1 cellular context compared by ENCODE assay signal in the genomic region with DNA sequence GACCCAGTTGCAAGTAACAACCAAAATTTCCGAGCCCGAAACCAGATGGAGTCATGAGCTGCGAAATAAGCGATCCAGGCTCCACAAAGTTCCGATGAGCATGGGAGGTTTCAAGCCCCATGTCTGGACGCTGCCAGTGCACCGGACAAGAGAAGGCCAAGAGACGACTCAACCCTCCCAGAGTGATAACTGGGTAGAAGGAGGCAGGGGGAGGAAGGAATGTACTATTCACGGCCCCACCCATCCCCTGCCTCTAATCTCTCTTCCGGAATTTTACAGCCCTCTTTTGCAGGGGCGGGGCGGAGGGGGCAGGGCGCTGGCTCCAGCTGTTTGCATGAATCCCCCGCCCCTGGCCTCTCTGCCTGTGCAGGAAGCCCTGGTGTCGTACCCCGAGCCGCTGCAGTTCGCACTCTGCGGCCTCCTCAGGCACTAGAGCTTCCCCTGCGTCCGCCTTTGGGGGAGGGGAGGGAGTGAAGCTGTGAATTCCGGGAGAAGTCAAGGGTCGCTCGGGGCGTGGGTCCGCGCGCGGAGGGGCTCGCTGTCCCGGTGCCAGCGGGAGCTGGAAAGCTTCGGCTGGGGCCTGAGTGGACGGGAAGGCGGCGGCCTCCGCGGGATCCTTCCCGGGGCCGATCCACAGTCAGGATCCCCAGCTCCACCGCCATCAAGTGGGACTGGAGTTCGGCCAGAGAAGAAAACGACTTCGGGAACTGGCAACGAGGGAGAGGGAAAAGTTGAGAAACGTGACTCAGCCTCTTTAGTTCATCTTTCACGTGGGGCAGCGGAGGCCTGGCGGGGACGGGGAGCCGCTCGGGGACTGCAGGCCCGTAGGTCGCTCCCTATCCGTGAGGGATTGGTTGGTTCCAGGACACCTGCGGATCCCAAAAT.
A peak's percentile ranks its signal among the peaks of the same experiment; 100 is the strongest.
TF ChIP-seq lines count a peak whose summit lies in the region.

No MANE protein-coding gene starts in this region.

TF ChIP-seq in GM12878, 131 proteins besides CTCF, POLR2A, EP300 and RAD21 (continued from another document and continues in another):
- TF ChIP-seq SP1 (IDR thresholded peaks at IDR 0.05; ENCODE audit: low read depth, low read length) = peak; percentile 78
- TF ChIP-seq FOXM1 (IDR thresholded peaks at IDR 0.05; ENCODE audit: low read depth, low read length) = no peak
- TF ChIP-seq ASH2L (IDR thresholded peaks at IDR 0.05; ENCODE audit: borderline replicate concordance, low read depth) = no peak
- TF ChIP-seq, protein P1, sequence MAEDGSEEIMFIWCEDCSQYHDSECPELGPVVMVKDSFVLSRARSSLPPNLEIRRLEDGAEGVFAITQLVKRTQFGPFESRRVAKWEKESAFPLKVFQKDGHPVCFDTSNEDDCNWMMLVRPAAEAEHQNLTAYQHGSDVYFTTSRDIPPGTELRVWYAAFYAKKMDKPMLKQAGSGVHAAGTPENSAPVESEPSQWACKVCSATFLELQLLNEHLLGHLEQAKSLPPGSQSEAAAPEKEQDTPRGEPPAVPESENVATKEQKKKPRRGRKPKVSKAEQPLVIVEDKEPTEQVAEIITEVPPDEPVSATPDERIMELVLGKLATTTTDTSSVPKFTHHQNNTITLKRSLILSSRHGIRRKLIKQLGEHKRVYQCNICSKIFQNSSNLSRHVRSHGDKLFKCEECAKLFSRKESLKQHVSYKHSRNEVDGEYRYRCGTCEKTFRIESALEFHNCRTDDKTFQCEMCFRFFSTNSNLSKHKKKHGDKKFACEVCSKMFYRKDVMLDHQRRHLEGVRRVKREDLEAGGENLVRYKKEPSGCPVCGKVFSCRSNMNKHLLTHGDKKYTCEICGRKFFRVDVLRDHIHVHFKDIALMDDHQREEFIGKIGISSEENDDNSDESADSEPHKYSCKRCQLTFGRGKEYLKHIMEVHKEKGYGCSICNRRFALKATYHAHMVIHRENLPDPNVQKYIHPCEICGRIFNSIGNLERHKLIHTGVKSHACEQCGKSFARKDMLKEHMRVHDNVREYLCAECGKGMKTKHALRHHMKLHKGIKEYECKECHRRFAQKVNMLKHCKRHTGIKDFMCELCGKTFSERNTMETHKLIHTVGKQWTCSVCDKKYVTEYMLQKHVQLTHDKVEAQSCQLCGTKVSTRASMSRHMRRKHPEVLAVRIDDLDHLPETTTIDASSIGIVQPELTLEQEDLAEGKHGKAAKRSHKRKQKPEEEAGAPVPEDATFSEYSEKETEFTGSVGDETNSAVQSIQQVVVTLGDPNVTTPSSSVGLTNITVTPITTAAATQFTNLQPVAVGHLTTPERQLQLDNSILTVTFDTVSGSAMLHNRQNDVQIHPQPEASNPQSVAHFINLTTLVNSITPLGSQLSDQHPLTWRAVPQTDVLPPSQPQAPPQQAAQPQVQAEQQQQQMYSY (CRISPR knock-in tag; IDR thresholded peaks at IDR 0.05) = no peak
- no peak for TF ChIP-seq STAT3 (IDR thresholded peaks at IDR 0.05; ENCODE audit: low read depth, low read length)
- TF ChIP-seq, protein P2, sequence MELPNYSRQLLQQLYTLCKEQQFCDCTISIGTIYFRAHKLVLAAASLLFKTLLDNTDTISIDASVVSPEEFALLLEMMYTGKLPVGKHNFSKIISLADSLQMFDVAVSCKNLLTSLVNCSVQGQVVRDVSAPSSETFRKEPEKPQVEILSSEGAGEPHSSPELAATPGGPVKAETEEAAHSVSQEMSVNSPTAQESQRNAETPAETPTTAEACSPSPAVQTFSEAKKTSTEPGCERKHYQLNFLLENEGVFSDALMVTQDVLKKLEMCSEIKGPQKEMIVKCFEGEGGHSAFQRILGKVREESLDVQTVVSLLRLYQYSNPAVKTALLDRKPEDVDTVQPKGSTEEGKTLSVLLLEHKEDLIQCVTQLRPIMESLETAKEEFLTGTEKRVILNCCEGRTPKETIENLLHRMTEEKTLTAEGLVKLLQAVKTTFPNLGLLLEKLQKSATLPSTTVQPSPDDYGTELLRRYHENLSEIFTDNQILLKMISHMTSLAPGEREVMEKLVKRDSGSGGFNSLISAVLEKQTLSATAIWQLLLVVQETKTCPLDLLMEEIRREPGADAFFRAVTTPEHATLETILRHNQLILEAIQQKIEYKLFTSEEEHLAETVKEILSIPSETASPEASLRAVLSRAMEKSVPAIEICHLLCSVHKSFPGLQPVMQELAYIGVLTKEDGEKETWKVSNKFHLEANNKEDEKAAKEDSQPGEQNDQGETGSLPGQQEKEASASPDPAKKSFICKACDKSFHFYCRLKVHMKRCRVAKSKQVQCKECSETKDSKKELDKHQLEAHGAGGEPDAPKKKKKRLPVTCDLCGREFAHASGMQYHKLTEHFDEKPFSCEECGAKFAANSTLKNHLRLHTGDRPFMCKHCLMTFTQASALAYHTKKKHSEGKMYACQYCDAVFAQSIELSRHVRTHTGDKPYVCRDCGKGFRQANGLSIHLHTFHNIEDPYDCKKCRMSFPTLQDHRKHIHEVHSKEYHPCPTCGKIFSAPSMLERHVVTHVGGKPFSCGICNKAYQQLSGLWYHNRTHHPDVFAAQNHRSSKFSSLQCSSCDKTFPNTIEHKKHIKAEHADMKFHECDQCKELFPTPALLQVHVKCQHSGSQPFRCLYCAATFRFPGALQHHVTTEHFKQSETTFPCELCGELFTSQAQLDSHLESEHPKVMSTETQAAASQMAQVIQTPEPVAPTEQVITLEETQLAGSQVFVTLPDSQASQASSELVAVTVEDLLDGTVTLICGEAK (IDR thresholded peaks at IDR 0.05; ENCODE audit: borderline replicate concordance) = 0 out of 2 replicates have a peak, but pooled peaks have one; percentile 7
- no peak for TF ChIP-seq CHD1 (IDR thresholded peaks at IDR 0.05; ENCODE audit: low read depth, low read length)
- TF ChIP-seq HDGF (IDR thresholded peaks at IDR 0.05) = peak; percentile 58
- TF ChIP-seq STAT1 (conservative IDR thresholded peaks at IDR 0.05) = 0 out of 2 replicates have a peak, but pooled peaks have one; percentile 16
- TF ChIP-seq NFYA (IDR thresholded peaks at IDR 0.05; ENCODE audit: borderline replicate concordance, low read depth, low read length) = no peak
- TF ChIP-seq NR2C2 (IDR thresholded peaks at IDR 0.05; ENCODE audit: borderline replicate concordance, control insufficient read depth, insufficient read length, low read depth) = no peak
- TF ChIP-seq, protein P3, sequence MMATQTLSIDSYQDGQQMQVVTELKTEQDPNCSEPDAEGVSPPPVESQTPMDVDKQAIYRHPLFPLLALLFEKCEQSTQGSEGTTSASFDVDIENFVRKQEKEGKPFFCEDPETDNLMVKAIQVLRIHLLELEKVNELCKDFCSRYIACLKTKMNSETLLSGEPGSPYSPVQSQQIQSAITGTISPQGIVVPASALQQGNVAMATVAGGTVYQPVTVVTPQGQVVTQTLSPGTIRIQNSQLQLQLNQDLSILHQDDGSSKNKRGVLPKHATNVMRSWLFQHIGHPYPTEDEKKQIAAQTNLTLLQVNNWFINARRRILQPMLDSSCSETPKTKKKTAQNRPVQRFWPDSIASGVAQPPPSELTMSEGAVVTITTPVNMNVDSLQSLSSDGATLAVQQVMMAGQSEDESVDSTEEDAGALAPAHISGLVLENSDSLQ (IDR thresholded peaks at IDR 0.05) = no peak
- TF ChIP-seq SMAD1 (IDR thresholded peaks at IDR 0.05; ENCODE audit: low read depth, partially characterized antibody) = peak; percentile 71
- peak; percentile 2; the same call in 1 of the 2 replicates for TF ChIP-seq PAX5 (IDR thresholded peaks at IDR 0.05; ENCODE audit: borderline replicate concordance, low read depth, low read length)
- peak; percentile 88 for TF ChIP-seq NBN (IDR thresholded peaks at IDR 0.05)
- TF ChIP-seq POLR2AphosphoS2 (IDR thresholded peaks at IDR 0.05; ENCODE audit: low read depth, low read length) = peak; percentile 96
- TF ChIP-seq TARDBP (IDR thresholded peaks at IDR 0.05; ENCODE audit: borderline replicate concordance) = no peak
- TF ChIP-seq, protein P4, sequence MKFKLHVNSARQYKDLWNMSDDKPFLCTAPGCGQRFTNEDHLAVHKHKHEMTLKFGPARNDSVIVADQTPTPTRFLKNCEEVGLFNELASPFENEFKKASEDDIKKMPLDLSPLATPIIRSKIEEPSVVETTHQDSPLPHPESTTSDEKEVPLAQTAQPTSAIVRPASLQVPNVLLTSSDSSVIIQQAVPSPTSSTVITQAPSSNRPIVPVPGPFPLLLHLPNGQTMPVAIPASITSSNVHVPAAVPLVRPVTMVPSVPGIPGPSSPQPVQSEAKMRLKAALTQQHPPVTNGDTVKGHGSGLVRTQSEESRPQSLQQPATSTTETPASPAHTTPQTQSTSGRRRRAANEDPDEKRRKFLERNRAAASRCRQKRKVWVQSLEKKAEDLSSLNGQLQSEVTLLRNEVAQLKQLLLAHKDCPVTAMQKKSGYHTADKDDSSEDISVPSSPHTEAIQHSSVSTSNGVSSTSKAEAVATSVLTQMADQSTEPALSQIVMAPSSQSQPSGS (IDR thresholded peaks at IDR 0.05; ENCODE audit: low read length) = no peak
- TF ChIP-seq, protein P5, sequence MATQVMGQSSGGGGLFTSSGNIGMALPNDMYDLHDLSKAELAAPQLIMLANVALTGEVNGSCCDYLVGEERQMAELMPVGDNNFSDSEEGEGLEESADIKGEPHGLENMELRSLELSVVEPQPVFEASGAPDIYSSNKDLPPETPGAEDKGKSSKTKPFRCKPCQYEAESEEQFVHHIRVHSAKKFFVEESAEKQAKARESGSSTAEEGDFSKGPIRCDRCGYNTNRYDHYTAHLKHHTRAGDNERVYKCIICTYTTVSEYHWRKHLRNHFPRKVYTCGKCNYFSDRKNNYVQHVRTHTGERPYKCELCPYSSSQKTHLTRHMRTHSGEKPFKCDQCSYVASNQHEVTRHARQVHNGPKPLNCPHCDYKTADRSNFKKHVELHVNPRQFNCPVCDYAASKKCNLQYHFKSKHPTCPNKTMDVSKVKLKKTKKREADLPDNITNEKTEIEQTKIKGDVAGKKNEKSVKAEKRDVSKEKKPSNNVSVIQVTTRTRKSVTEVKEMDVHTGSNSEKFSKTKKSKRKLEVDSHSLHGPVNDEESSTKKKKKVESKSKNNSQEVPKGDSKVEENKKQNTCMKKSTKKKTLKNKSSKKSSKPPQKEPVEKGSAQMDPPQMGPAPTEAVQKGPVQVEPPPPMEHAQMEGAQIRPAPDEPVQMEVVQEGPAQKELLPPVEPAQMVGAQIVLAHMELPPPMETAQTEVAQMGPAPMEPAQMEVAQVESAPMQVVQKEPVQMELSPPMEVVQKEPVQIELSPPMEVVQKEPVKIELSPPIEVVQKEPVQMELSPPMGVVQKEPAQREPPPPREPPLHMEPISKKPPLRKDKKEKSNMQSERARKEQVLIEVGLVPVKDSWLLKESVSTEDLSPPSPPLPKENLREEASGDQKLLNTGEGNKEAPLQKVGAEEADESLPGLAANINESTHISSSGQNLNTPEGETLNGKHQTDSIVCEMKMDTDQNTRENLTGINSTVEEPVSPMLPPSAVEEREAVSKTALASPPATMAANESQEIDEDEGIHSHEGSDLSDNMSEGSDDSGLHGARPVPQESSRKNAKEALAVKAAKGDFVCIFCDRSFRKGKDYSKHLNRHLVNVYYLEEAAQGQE (IDR thresholded peaks at IDR 0.05; ENCODE audit: low read depth, low read length) = no peak
- TF ChIP-seq CBX5 (IDR thresholded peaks at IDR 0.05; ENCODE audit: low read depth) = no peak
- no peak for TF ChIP-seq NRF1 (conservative IDR thresholded peaks at IDR 0.05; ENCODE audit: low read depth, low read length)
- TF ChIP-seq, protein P6, sequence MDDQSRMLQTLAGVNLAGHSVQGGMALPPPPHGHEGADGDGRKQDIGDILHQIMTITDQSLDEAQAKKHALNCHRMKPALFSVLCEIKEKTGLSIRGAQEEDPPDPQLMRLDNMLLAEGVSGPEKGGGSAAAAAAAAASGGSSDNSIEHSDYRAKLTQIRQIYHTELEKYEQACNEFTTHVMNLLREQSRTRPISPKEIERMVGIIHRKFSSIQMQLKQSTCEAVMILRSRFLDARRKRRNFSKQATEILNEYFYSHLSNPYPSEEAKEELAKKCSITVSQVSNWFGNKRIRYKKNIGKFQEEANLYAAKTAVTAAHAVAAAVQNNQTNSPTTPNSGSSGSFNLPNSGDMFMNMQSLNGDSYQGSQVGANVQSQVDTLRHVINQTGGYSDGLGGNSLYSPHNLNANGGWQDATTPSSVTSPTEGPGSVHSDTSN (IDR thresholded peaks at IDR 0.05; ENCODE audit: insufficient replicate concordance, low read depth, low read length) = peak; percentile 36
- TF ChIP-seq TAF1 (IDR thresholded peaks at IDR 0.05; ENCODE audit: borderline replicate concordance, low read depth, low read length) = peak; percentile 95
- TF ChIP-seq MEF2A (IDR thresholded peaks at IDR 0.05; ENCODE audit: insufficient read depth, low read depth, low read length) = 0 out of 2 replicates have a peak, but pooled peaks have one; percentile 26
- peak; percentile 91 for TF ChIP-seq TCF12 (IDR thresholded peaks at IDR 0.05; ENCODE audit: low read depth, low read length)
- TF ChIP-seq MYC (IDR thresholded peaks at IDR 0.05; ENCODE audit: insufficient read depth, insufficient read length, insufficient replicate concordance, low read length, severe bottlenecking) = no peak
- TF ChIP-seq YY1 (IDR thresholded peaks at IDR 0.05; ENCODE audit: low read depth, low read length) = peak; percentile 76
- no peak for TF ChIP-seq ZNF274 (IDR thresholded peaks at IDR 0.05; ENCODE audit: insufficient read depth, insufficient read length)
- TF ChIP-seq, protein P7, sequence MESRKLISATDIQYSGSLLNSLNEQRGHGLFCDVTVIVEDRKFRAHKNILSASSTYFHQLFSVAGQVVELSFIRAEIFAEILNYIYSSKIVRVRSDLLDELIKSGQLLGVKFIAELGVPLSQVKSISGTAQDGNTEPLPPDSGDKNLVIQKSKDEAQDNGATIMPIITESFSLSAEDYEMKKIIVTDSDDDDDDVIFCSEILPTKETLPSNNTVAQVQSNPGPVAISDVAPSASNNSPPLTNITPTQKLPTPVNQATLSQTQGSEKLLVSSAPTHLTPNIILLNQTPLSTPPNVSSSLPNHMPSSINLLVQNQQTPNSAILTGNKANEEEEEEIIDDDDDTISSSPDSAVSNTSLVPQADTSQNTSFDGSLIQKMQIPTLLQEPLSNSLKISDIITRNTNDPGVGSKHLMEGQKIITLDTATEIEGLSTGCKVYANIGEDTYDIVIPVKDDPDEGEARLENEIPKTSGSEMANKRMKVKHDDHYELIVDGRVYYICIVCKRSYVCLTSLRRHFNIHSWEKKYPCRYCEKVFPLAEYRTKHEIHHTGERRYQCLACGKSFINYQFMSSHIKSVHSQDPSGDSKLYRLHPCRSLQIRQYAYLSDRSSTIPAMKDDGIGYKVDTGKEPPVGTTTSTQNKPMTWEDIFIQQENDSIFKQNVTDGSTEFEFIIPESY (IDR thresholded peaks at IDR 0.05) = no peak; the same call in 1 of the 2 replicates
- peak; percentile 94 for TF ChIP-seq POU2F2 (IDR thresholded peaks at IDR 0.05; ENCODE audit: borderline replicate concordance, low read depth, low read length)
- TF ChIP-seq RAD51 (IDR thresholded peaks at IDR 0.05) = no peak
- peak; percentile 36 to 78; a peak in 3 of 4 replicates for TF ChIP-seq BHLHE40 (IDR thresholded peaks at IDR 0.05; ENCODE audit: borderline replicate concordance in 1 of 2, low read depth in 2 of 2, low read length in 1 of 2)
- TF ChIP-seq FOXK2 (IDR thresholded peaks at IDR 0.05) = no peak
- TF ChIP-seq YBX1 (IDR thresholded peaks at IDR 0.05) = no peak
- TF ChIP-seq, protein P8, sequence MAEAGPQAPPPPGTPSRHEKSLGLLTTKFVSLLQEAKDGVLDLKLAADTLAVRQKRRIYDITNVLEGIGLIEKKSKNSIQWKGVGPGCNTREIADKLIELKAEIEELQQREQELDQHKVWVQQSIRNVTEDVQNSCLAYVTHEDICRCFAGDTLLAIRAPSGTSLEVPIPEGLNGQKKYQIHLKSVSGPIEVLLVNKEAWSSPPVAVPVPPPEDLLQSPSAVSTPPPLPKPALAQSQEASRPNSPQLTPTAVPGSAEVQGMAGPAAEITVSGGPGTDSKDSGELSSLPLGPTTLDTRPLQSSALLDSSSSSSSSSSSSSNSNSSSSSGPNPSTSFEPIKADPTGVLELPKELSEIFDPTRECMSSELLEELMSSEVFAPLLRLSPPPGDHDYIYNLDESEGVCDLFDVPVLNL (IDR thresholded peaks at IDR 0.05; ENCODE audit: low read depth, low read length) = no peak
